In the genomic region with DNA sequence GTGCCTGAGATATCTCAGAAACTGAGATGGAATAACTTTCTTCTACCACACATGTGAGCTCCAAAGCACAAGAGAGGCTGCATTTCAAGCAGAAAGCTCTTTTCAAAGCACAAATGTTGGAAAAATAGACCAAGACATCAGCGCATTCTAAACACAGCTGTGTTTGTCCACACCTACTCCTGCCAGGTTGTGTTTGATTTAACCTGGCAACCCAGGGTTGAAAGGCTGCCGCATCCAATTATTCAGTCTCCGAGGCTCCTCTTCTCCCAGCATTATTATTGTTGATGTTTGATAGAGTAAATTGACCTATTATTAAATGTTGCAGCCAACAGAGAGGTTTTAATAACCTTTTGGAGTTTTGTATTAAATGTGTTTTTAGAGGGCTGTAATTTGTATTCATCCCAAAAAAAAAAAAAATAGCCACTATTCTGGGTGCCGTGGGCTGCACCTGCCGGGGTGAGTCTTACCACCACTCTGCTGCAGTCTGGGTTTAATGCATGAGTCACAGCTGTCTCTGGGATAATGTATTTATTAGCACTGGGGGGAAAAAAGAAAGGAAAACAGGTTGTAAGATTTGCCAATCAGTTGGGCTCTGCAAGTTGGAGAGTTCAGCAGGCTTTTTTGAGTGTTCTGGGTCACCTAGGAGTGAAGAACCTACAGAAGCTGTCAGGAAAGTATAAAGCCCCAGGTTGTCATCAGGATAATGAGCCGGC, we compare ENCODE assay signal across 10 cellular contexts.
DNase-seq lines count a peak whose midpoint lies in the region; ATAC-seq and TF ChIP-seq lines count a peak whose summit lies in the region.
"Had no signal": no experiment of that assay in that cellular context is flagged by ENCODE, and none has a peak within 500 bp of the region (broad histone marks: within the 10 kb centered on the region; RNA-seq: fewer than 3 reads in every experiment).

No MANE protein-coding gene starts in this region.

- H3K9me2 ChIP-seq in Karpas-422 (replicated peaks; ENCODE audit: insufficient read depth, low read length): no peaks in the 10 kb centered on the region

- TF ChIP-seq CTCF in chondrocyte (IDR thresholded peaks at IDR 0.05) (no peak), nephron progenitor cell (IDR thresholded peaks at IDR 0.05) (no peak)

- no peaks in the 10 kb centered on the region for H3K9me3 ChIP-seq in Karpas-422 (ENCODE audit: low read length)

- H3K27ac Mint-ChIP-seq in chondrocyte (ENCODE audit: unreplicated experiment) (peak overlapping the region; percentile 85), nephron progenitor cell (peak overlapping the region; percentile 91)
- H3K27ac Mint-ChIP-seq: naive thymus-derived CD4-positive, alpha-beta T cell; stimulated activated memory B cell treated with anti-CD40 and anti-IgM and Interleukin-4, amounts not matched to agents 10 μg/mL and 1 μg/mL and 100 μg/mL, for 72 hours had no signal

- no peaks in the 10 kb centered on the region for H3K36me3 ChIP-seq in Karpas-422 (ENCODE audit: insufficient read depth, low read length)

- H3K4me3 Mint-ChIP-seq in chondrocyte (ENCODE audit: unreplicated experiment) (no peak overlapping the region), nephron progenitor cell (peak overlapping the region; percentile 12)
- H3K4me3 Mint-ChIP-seq: naive thymus-derived CD4-positive, alpha-beta T cell; stimulated activated memory B cell treated with anti-CD40 and anti-IgM and Interleukin-4, amounts not matched to agents 10 μg/mL and 1 μg/mL and 100 μg/mL, for 72 hours had no signal

- no peak overlapping the region for H3K27ac ChIP-seq in Karpas-422 (ENCODE audit: low read length)

- H3K4me2 ChIP-seq in Karpas-422 (ENCODE audit: low read depth, low read length, poor library complexity, severe bottlenecking): no peak overlapping the region

- no peak overlapping the region for H3K4me3 ChIP-seq in Karpas-422 (ENCODE audit: low read length)

- H3K4me1 ChIP-seq in Karpas-422 (ENCODE audit: low read length): no peaks in the 10 kb centered on the region

- no peaks in the 10 kb centered on the region for H3K27me3 ChIP-seq in Karpas-422 (ENCODE audit: low read length)

- no peaks in the 10 kb centered on the region for H3K36me3 Mint-ChIP-seq in chondrocyte (ENCODE audit: low read depth)
- H3K36me3 Mint-ChIP-seq in nephron progenitor cell (ENCODE audit: low read depth): no peaks in the 10 kb centered on the region
- H3K36me3 Mint-ChIP-seq: naive thymus-derived CD4-positive, alpha-beta T cell; stimulated activated memory B cell treated with anti-CD40 and anti-IgM and Interleukin-4, amounts not matched to agents 10 μg/mL and 1 μg/mL and 100 μg/mL, for 72 hours had no signal

- no peak overlapping the region for H3K9ac ChIP-seq in Karpas-422 (ENCODE audit: low read length)

- H3K27me3 Mint-ChIP-seq in chondrocyte (ENCODE audit: low read depth) (no peaks in the 10 kb centered on the region), nephron progenitor cell (ENCODE audit: low read depth, poor library complexity) (peaks cover 4% of the 10 kb centered on the region)
- H3K27me3 Mint-ChIP-seq: stimulated activated memory B cell treated with anti-CD40 and anti-IgM and Interleukin-4, amounts not matched to agents 10 μg/mL and 1 μg/mL and 100 μg/mL, for 72 hours had no signal

- H3K9me3 Mint-ChIP-seq in chondrocyte (ENCODE audit: low read depth) (no peaks in the 10 kb centered on the region), nephron progenitor cell (peaks cover 6% of the 10 kb centered on the region)
- H3K9me3 Mint-ChIP-seq: naive thymus-derived CD4-positive, alpha-beta T cell; stimulated activated memory B cell treated with anti-CD40 and anti-IgM and Interleukin-4, amounts not matched to agents 10 μg/mL and 1 μg/mL and 100 μg/mL, for 72 hours had no signal

- no peaks in the 10 kb centered on the region for H4K20me1 ChIP-seq in Karpas-422 (ENCODE audit: insufficient read depth, low read depth, low read length)

- ATAC-seq in HG03565 (IDR thresholded peaks at IDR 0.05; ENCODE audit: unreplicated experiment) (no peak), GM19452 (IDR thresholded peaks at IDR 0.05; ENCODE audit: unreplicated experiment) (no peak)

- no peaks in the 10 kb centered on the region for H3K79me2 ChIP-seq in Karpas-422 (ENCODE audit: low read length)

- H2AFZ ChIP-seq in Karpas-422 (ENCODE audit: low read length): no peak overlapping the region

- H3K4me1 Mint-ChIP-seq in chondrocyte (ENCODE audit: low read depth) (peaks cover 26% of the 10 kb centered on the region), nephron progenitor cell (peaks cover 40% of the 10 kb centered on the region)
- H3K4me1 Mint-ChIP-seq: naive thymus-derived CD4-positive, alpha-beta T cell; stimulated activated memory B cell treated with anti-CD40 and anti-IgM and Interleukin-4, amounts not matched to agents 10 μg/mL and 1 μg/mL and 100 μg/mL, for 72 hours had no signal

- DNase-seq in DMS153 (lab: John Stamatoyannopoulos, UW) (peak; percentile 94), NCI-H2107 treated with DMSO at 0.1 percent for 48 hours (lab: John Stamatoyannopoulos, UW; ENCODE audit: unreplicated experiment) (peak; percentile 92), chondrocyte (ENCODE audit: low spot score) (no peak), nephron progenitor cell (no peak), amniotic stem cell (lab: John Stamatoyannopoulos, UW) (no peak), Karpas-422 (no peak)
- DNase-seq: naive thymus-derived CD4-positive, alpha-beta T cell had no signal

Comparison
In these comparisons a context has a peak if more than half of its experiments do, and no peak if none do; other contexts are left out.
1. DNase-seq: peak in DMS153 (single experiment) and NCI-H2107 treated with DMSO at 0.1 percent for 48 hours (single experiment); none in chondrocyte (single experiment), nephron progenitor cell (single experiment), amniotic stem cell (single experiment) and Karpas-422 (single experiment).